14 cellular contexts compared by ENCODE assay signal in genomic region chr15:82231842-82232241, GRCh38.
"Had no signal": no experiment of that assay in that cellular context is flagged by ENCODE, and none has a peak within 500 bp of the region (broad histone marks: within the 10 kb centered on the region; RNA-seq: fewer than 3 reads in every experiment).

No MANE protein-coding gene starts in this region.

- H3K4me1 ChIP-seq: adrenal gland, esophagus muscularis mucosa, left ventricle myocardium inferior, testis had no signal

- H3K4me3 ChIP-seq: adrenal gland, esophagus muscularis mucosa, left ventricle myocardium inferior, testis had no signal

- H3K36me3 ChIP-seq: adrenal gland had no signal

- H3K27ac ChIP-seq: adrenal gland, esophagus muscularis mucosa, left ventricle myocardium inferior, testis had no signal

- H3K9me3 ChIP-seq: adrenal gland, esophagus muscularis mucosa, left ventricle myocardium inferior, testis had no signal

- H3K27me3 ChIP-seq: adrenal gland, esophagus muscularis mucosa, testis had no signal

- DNase-seq: activated CD4-positive, alpha-beta T cell treated with anti-CD3 and anti-CD28 coated beads, Interleukin-2, amount 10 ng/mL, durations not matched to agents 24 days and 14 days; activated naive CD4-positive, alpha-beta T cell treated with anti-CD3 and anti-CD28 coated beads, Interleukin-2, amount 50 U/mL, for 16 hours; activated T-cell treated with anti-CD3 and anti-CD28 coated beads for 4 hours; adrenal gland; central memory CD4-positive, alpha-beta T cell; dermis blood vessel endothelial cell; foreskin fibroblast; glutamatergic neuron; islet precursor cell; left ventricle myocardium inferior; stimulated activated CD4-positive, alpha-beta T cell treated with anti-CD3 and anti-CD28 coated beads, Interleukin-4, amount 100 ng/mL, for 1 hour; stimulated activated CD8-positive, alpha-beta memory T cell treated with anti-CD3 and anti-CD28 coated beads, Interleukin-4, amount 100 ng/mL, for 48 hours; testis had no signal
